Comparison of ENCODE assay signal across 8 cellular contexts in genomic region chr6:167907837-167908681, GRCh38.
DNase-seq lines count a peak whose midpoint lies in the region; ATAC-seq and TF ChIP-seq lines count a peak whose summit lies in the region.

No MANE protein-coding gene starts in this region.

- no peak overlapping the region for H3K4me2 ChIP-seq in PC-3 (ENCODE audit: low read length)

- no peak overlapping the region for H3K4me3 ChIP-seq in PC-3 (ENCODE audit: low read length)

- no peaks in the 10 kb centered on the region for H3K79me2 ChIP-seq in PC-3 (ENCODE audit: low read length)

- H3K9me2 ChIP-seq in PC-3 (replicated peaks; ENCODE audit: low read length) = no peaks in the 10 kb centered on the region

- peak; percentile 77 for ATAC-seq in PC-3
- ATAC-seq in foreskin keratinocyte = peak; percentile 87

- BruUV-seq in PC-3 (replicated peaks; lab: Mats Ljungman, UMichigan) = no TSS peak

- peak; percentile 47 for DNase-seq in NCI-H2107 treated with DMSO at 0.1 percent for 48 hours (lab: John Stamatoyannopoulos, UW; ENCODE audit: unreplicated experiment)
- no peak for DNase-seq in NCI-H2107 (lab: John Stamatoyannopoulos, UW)
- DNase-seq in PC-3 = peak; percentile 65
- peak; percentile 23 to 53 for DNase-seq in foreskin keratinocyte
- peak; percentile 6 for DNase-seq in stromal cell of bone marrow (ENCODE audit: low read depth)
- no peak for DNase-seq in stimulated activated CD4-positive, alpha-beta T cell treated with anti-CD3 and anti-CD28 coated beads, Interleukin-4, amount 100 ng/mL, for 24 hours
- DNase-seq in effector CD8-positive, alpha-beta T cell (lab: John Stamatoyannopoulos, UW) = no peak
- DNase-seq in putamen (ENCODE audit: low spot score) = no peak

- no peak overlapping the region for H2AFZ ChIP-seq in PC-3 (ENCODE audit: low read length)

- intact Hi-C loops in PC-3 (cut with micrococcal nuclease) = loop anchor here (1.0 kb wide), 1 partner anchor 225 kb away; no protein-coding TSS in a partner anchor

- no peak overlapping the region for H3K27ac ChIP-seq in PC-3 (ENCODE audit: low read length)
- H3K27ac ChIP-seq in foreskin keratinocyte = no peak overlapping the region

- H3K9ac ChIP-seq in PC-3 (ENCODE audit: low read length) = no peak overlapping the region

- no peaks in the 10 kb centered on the region for H3K36me3 ChIP-seq in PC-3 (ENCODE audit: low read depth, low read length)

- no peaks in the 10 kb centered on the region for H3F3A ChIP-seq in PC-3 (ENCODE audit: low read length, unreplicated experiment)

- POLR2A ChIA-PET in PC-3 (lab: Charles Lee; ENCODE audit: unreplicated experiment) = interaction anchor here (0.6 kb wide), 1 partner anchor 37 kb away, joined by 3 read pairs; no protein-coding TSS in a partner anchor

- CTCF ChIA-PET in PC-3 (lab: Charles Lee) = no interaction called here

- H4K20me1 ChIP-seq in PC-3 (ENCODE audit: low read length) = no peaks in the 10 kb centered on the region

- TF ChIP-seq CTCF in PC-3 (conservative IDR thresholded peaks at IDR 0.05; ENCODE audit: low read depth, low read length) = peak; percentile 63
- TF ChIP-seq CTCF in foreskin keratinocyte (conservative IDR thresholded peaks at IDR 0.05) = peak; percentile 66

- no peaks in the 10 kb centered on the region for H3K4me1 ChIP-seq in PC-3 (ENCODE audit: insufficient read depth, low read length)
- H3K4me1 ChIP-seq in foreskin keratinocyte = no peaks in the 10 kb centered on the region

- no peaks in the 10 kb centered on the region for H3K9me3 ChIP-seq in PC-3 (ENCODE audit: low read length)

- H3K27me3 ChIP-seq in PC-3 (ENCODE audit: low read length) = no peaks in the 10 kb centered on the region
- no peaks in the 10 kb centered on the region for H3K27me3 ChIP-seq in foreskin keratinocyte

Comparison
In these comparisons a context has a peak if more than half of its experiments do, and no peak if none do; other contexts are left out.
1. DNase-seq: peak in NCI-H2107 treated with DMSO at 0.1 percent for 48 hours (single experiment), PC-3 (single experiment), foreskin keratinocyte (2 of 2) and stromal cell of bone marrow (single experiment); none in NCI-H2107 (single experiment), stimulated activated CD4-positive, alpha-beta T cell treated with anti-CD3 and anti-CD28 coated beads, Interleukin-4, amount 100 ng/mL, for 24 hours (single experiment), effector CD8-positive, alpha-beta T cell (single experiment) and putamen (single experiment).